ENCODE assay signal across 19 cellular contexts in the genomic region with DNA sequence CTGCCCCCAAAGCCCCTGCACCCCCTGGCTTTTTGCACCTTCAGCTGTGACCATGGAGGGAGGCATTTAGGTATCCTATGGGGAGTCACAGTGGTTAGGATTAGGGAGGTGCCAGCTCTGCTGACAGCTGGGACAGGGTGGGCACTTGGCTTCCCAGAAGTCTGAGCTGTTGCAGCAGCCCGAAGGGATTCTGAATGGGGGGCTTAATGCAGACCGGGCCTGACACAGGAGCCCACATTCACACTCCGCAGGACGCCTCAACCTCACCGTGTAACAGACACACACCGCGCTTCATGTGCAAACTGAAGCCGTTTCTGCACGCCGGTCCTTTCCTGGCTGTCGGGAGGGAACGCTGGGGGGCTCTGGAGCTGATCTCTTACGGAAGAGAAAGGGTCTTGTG. TPM values are rescaled to one million over a fixed set of nuclear protein-coding genes. Genes with fewer than 3 reads are reported as not detected.
DNase-seq lines count a peak whose midpoint lies in the region; ATAC-seq and TF ChIP-seq lines count a peak whose summit lies in the region.
"Had no signal": no experiment of that assay in that cellular context is flagged by ENCODE, and none has a peak within 500 bp of the region (broad histone marks: within the 10 kb centered on the region; RNA-seq: fewer than 3 reads in every experiment).

No MANE protein-coding gene starts in this region.

- POLR2A ChIA-PET in activated B cell treated with CpG ODN at 0.5 μM for 24 hours (lab: Charles Lee), result no interaction called here

- H3K27me3 Mint-ChIP-seq in activated B cell treated with CpG ODN at 0.5 μM for 24 hours, result peaks cover 62% of the 10 kb centered on the region
- peaks cover 12 to 14% (median 12%) of the 10 kb centered on the region in 3 donors for H3K27me3 Mint-ChIP-seq in immature natural killer cell (ENCODE audit: low read depth in 3 of 3)
- H3K27me3 Mint-ChIP-seq in osteocyte (ENCODE audit: unreplicated experiment), result peaks cover 58% of the 10 kb centered on the region

- DNase-seq in NCI-H82 (lab: John Stamatoyannopoulos, UW) (peak; percentile 40), NCI-H82 treated with DMSO at 0.1 percent for 48 hours (lab: John Stamatoyannopoulos, UW; ENCODE audit: unreplicated experiment) (no peak), activated B cell treated with CpG ODN at 0.5 μM for 24 hours (no peak), immature natural killer cell (no peak), osteocyte (ENCODE audit: extremely low spot score, unreplicated experiment) (no peak), Ammon's horn (ENCODE audit: low spot score) (no peak), cardiac septum (ENCODE audit: low spot score) (no peak)
- no peak for DNase-seq in activated CD4-positive, alpha-beta T cell treated with anti-CD3 and anti-CD28 coated beads, Interleukin-2, amount 50 U/mL, for 48 hours
- DNase-seq: brain microvascular endothelial cell; CD8-positive, alpha-beta T cell; HCEC 1CT; hypothalamus; IMR-90; NCI-H1930; OCI-M1; stimulated activated CD4-positive, alpha-beta T cell treated with anti-CD3 and anti-CD28 coated beads, Interleukin-4, amount 100 ng/mL, for 1 hour; stimulated activated CD8-positive, alpha-beta memory T cell treated with anti-CD3 and anti-CD28 coated beads, Interleukin-4, amount 100 ng/mL, for 48 hours had no signal

- peaks cover 9% of the 10 kb centered on the region for H3K4me1 Mint-ChIP-seq in activated B cell treated with CpG ODN at 0.5 μM for 24 hours
- peaks cover 22 to 25% of the 10 kb centered on the region in 2 donors for H3K4me1 Mint-ChIP-seq in immature natural killer cell
- peaks cover 9% of the 10 kb centered on the region for H3K4me1 Mint-ChIP-seq in osteocyte (ENCODE audit: unreplicated experiment)

- H3K36me3 Mint-ChIP-seq in activated B cell treated with CpG ODN at 0.5 μM for 24 hours (ENCODE audit: low read depth), result peaks cover 2% of the 10 kb centered on the region
- no peaks in the 10 kb centered on the region for H3K36me3 Mint-ChIP-seq in immature natural killer cell
- no peaks in the 10 kb centered on the region for H3K36me3 Mint-ChIP-seq in osteocyte (ENCODE audit: unreplicated experiment)

- H3K9me3 Mint-ChIP-seq in activated B cell treated with CpG ODN at 0.5 μM for 24 hours (no peaks in the 10 kb centered on the region), immature natural killer cell (no peaks in the 10 kb centered on the region), osteocyte (ENCODE audit: unreplicated experiment) (no peaks in the 10 kb centered on the region)
- H3K9me3 Mint-ChIP-seq: activated naive CD4-positive, alpha-beta T cell treated with anti-CD3 and anti-CD28 coated beads, Interleukin-2, amount 50 U/mL, for 24 hours; CD8-positive, alpha-beta T cell had no signal

- peak overlapping the region; percentile 54 for H3K4me3 Mint-ChIP-seq in activated B cell treated with CpG ODN at 0.5 μM for 24 hours
- peak overlapping the region in 4 of 5 donors; percentile 48 to 78 (median 68) for H3K4me3 Mint-ChIP-seq in immature natural killer cell
- H3K4me3 Mint-ChIP-seq in osteocyte (ENCODE audit: unreplicated experiment), result peak overlapping the region; percentile 26

- ATAC-seq in activated B cell treated with CpG ODN at 0.5 μM for 24 hours (ENCODE audit: low read depth), result no peak
- ATAC-seq: GM12878 had no signal

- intact Hi-C loops in activated B cell treated with CpG ODN at 0.5 μM for 24 hours (cut with micrococcal nuclease) (loop anchor here (5.0 to 10.0 kb wide), 3 partner anchors 42 to 178 kb away; a partner anchor contains a TSS), cardiac septum (cut with DNase I) (loop anchor here (10.0 kb wide), 1 partner anchor 170 kb away; no protein-coding TSS in a partner anchor)

- CTCF ChIA-PET in activated B cell treated with CpG ODN at 0.5 μM for 24 hours (lab: Charles Lee), result interaction anchor here (1.3 kb wide), 1 partner anchor 30 kb away, joined by 3 read pairs; no protein-coding TSS in a partner anchor

- no peak for TF ChIP-seq CTCF in activated B cell treated with CpG ODN at 0.5 μM for 24 hours (IDR thresholded peaks at IDR 0.05)
- no peak for TF ChIP-seq CTCF in osteocyte (IDR thresholded peaks at IDR 0.05)

- H3K27ac Mint-ChIP-seq in activated B cell treated with CpG ODN at 0.5 μM for 24 hours (no peak overlapping the region), immature natural killer cell (peak overlapping the region in 2 of 6 donors; percentile 72 to 78), osteocyte (ENCODE audit: unreplicated experiment) (no peak overlapping the region)
- H3K27ac Mint-ChIP-seq: CD8-positive, alpha-beta T cell had no signal

RNA-seq across cellular contexts. Expression of a gene that starts 1.9 kb away (rescaled TPM):
- 1.6 and 2.4 TPM in 2 replicates for total RNA-seq in activated B cell treated with CpG ODN at 0.5 μM for 24 hours
- polyA plus RNA-seq in immature natural killer cell, result 1 to 10 TPM; 1.3 to 1.8 (median 1.7) TPM
- 9.8 and 12.8 TPM in 2 replicates for total RNA-seq in osteocyte
- total RNA-seq in cardiac septum, result 4.8 TPM
- polyA plus RNA-seq: GM12878 had no signal

RNA-seq across cellular contexts. Expression of a gene that starts 30.5 kb away (rescaled TPM):
- 121 and 127 TPM in 2 replicates for total RNA-seq in activated B cell treated with CpG ODN at 0.5 μM for 24 hours
- 100 to 1,000 TPM; 110 to 185 (median 133) TPM for polyA plus RNA-seq in immature natural killer cell
- 78.1 and 86.6 TPM in 2 replicates for total RNA-seq in osteocyte
- 121 TPM for total RNA-seq in cardiac septum

RNA-seq across cellular contexts. Expression of a gene that starts 42.1 kb away (rescaled TPM):
- total RNA-seq in activated B cell treated with CpG ODN at 0.5 μM for 24 hours (327 and 333 TPM in 2 replicates), osteocyte (141 and 142 TPM in 2 replicates), cardiac septum (62.2 TPM)
- 10 to 100 TPM; 69.5 to 94.8 (median 71.2) TPM for polyA plus RNA-seq in immature natural killer cell
